8 cellular contexts compared by ENCODE assay signal in the genomic region with DNA sequence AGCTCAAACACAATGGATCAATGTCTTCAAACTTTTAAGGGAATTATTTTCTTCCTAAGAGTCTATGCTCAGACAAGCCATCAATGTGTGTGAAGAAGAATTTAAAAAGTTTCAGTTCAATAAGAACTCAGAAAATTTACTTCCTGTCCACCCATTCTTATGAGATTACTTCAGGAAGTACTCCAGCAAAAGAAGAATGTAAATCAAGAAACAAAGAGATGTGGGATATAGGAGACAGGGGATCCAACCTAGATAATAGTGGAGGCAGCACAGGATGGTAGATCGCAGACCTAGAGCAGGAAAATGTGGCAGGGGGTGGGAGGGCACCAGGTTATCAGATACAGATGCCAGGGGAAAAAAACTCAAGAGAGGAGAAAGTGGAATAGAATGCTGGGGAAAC.
"Had no signal": no experiment of that assay in that cellular context is flagged by ENCODE, and none has a peak within 500 bp of the region (broad histone marks: within the 10 kb centered on the region; RNA-seq: fewer than 3 reads in every experiment).

No MANE protein-coding gene starts in this region.

- H3K4me3 ChIP-seq: GM12878 had no signal

- ATAC-seq: GM12878 had no signal

- DNase-seq: GDM1, GF-D8 had no signal

- FAIRE-seq: G401.6, GM12878, GM12891, GM12892, GM18507, GM19239 had no signal
